1 cellular context compared by ENCODE assay signal in genomic region chr3:28207000-28207733, GRCh38.
TF ChIP-seq lines count a peak whose summit lies in the region.

No MANE protein-coding gene starts in this region.

TF ChIP-seq in H1, 55 proteins besides CTCF, POLR2A, EP300 and RAD21:
- TF ChIP-seq CHD7 (IDR thresholded peaks at IDR 0.05; ENCODE audit: insufficient replicate concordance, low read length) (no peak), BRCA1 (IDR thresholded peaks at IDR 0.05; ENCODE audit: low read depth, low read length) (no peak)
TF ChIP-seq in H1: peak in this region for 0.
